In genomic region chrX:6227445-6227820, GRCh38 we compare ENCODE assay signal across 12 cellular contexts. TPM values are rescaled to one million over a fixed set of nuclear protein-coding genes. Genes with fewer than 3 reads are reported as not detected.
DNase-seq lines count a peak whose midpoint lies in the region; ATAC-seq and TF ChIP-seq lines count a peak whose summit lies in the region.
"Had no signal": no experiment of that assay in that cellular context is flagged by ENCODE, and none has a peak within 500 bp of the region (broad histone marks: within the 10 kb centered on the region; RNA-seq: fewer than 3 reads in every experiment).

No MANE protein-coding gene starts in this region.

- no peak for TF ChIP-seq CTCF in SK-N-SH (IDR thresholded peaks at IDR 0.05)
- TF ChIP-seq CTCF in coronary artery (IDR thresholded peaks at IDR 0.05), result no peak
- TF ChIP-seq CTCF in tibial nerve (IDR thresholded peaks at IDR 0.05), result no peak

- peak overlapping the region in 1 of 2 experiments; percentile 47; a peak in 2 of 4 replicates for H3K4me3 ChIP-seq in SK-N-SH (ENCODE audit: low read depth in 2 of 2, low read length in 1 of 2)
- peak overlapping the region; percentile 68 for H3K4me3 ChIP-seq in coronary artery
- H3K4me3 ChIP-seq in tibial nerve, result peak overlapping the region; percentile 29 to 56 (median 43)
- H3K4me3 ChIP-seq: K562 had no signal

- H4K20me1 ChIP-seq in SK-N-SH (ENCODE audit: insufficient read depth), result no peaks in the 10 kb centered on the region

- H3K27ac ChIP-seq in SK-N-SH (ENCODE audit: low read depth in 2 of 2, low read length in 1 of 2) (no peak overlapping the region), coronary artery (peak overlapping the region in 1 of 2 donors; percentile 32), tibial nerve (peak overlapping the region in 2 of 4 donors; percentile 53 to 73)
- H3K27ac ChIP-seq: pancreas had no signal

- DNase-seq in SK-N-SH (peak; percentile 20), coronary artery (ENCODE audit: low spot score) (no peak), naive B cell (no peak), tibial nerve (ENCODE audit: low spot score in 2 of 2) (no peak), EL (no peak), middle frontal gyrus (ENCODE audit: extremely low spot score, low spot score) (no peak)
- no peak for DNase-seq in activated CD8-positive, alpha-beta memory T cell treated with anti-CD3 and anti-CD28 coated beads for 24 hours
- DNase-seq: activated CD4-positive, alpha-beta memory T cell treated with anti-CD3 and anti-CD28 coated beads for 36 hours had no signal

- H2AFZ ChIP-seq in SK-N-SH (ENCODE audit: low read depth), result no peak overlapping the region

- no peak for TF ChIP-seq EP300 in SK-N-SH (IDR thresholded peaks at IDR 0.05; ENCODE audit: borderline replicate concordance in 1 of 2, low read depth in 1 of 2, low read length in 1 of 2)
- no peak for TF ChIP-seq EP300 in tibial nerve (IDR thresholded peaks at IDR 0.05)

- CTCF ChIA-PET in SK-N-SH (lab: Yijun Ruan, JAX), result no interaction called here

- H3K4me2 ChIP-seq in SK-N-SH, result no peak overlapping the region

- peaks cover 4 to 8% of the 10 kb centered on the region in 2 donors for H3K36me3 Mint-ChIP-seq in naive B cell
- H3K36me3 Mint-ChIP-seq: activated CD4-positive, alpha-beta memory T cell treated with anti-CD3 and anti-CD28 coated beads for 36 hours had no signal

- POLR2A ChIA-PET in SK-N-SH (lab: Yijun Ruan, JAX), result no interaction called here

- H3K36me3 ChIP-seq in SK-N-SH (replicated peaks in 1 of 2; ENCODE audit: control insufficient read depth in 1 of 2, insufficient read depth in 2 of 2, low read length in 1 of 2), result no peaks in the 10 kb centered on the region
- H3K36me3 ChIP-seq in tibial nerve, result no peaks in the 10 kb centered on the region
- H3K36me3 ChIP-seq: pancreas had no signal

- H3K4me3 Mint-ChIP-seq in naive B cell, result peak overlapping the region in 7 of 8 donors; percentile 20 to 82 (median 64)
- H3K4me3 Mint-ChIP-seq: activated CD4-positive, alpha-beta memory T cell treated with anti-CD3 and anti-CD28 coated beads for 36 hours had no signal

- H3K27me3 ChIP-seq in SK-N-SH (ENCODE audit: insufficient read depth) (no peaks in the 10 kb centered on the region), tibial nerve (peaks cover 0 to 49% of the 10 kb centered on the region in 2 donors)

- no peaks in the 10 kb centered on the region for H3F3A ChIP-seq in SK-N-SH (replicated peaks; ENCODE audit: insufficient read depth)

- H3K9me3 Mint-ChIP-seq in naive B cell, result peaks cover 0 to 15% (median 3%) of the 10 kb centered on the region in 7 donors
- H3K9me3 Mint-ChIP-seq: activated CD4-positive, alpha-beta memory T cell treated with anti-CD3 and anti-CD28 coated beads for 36 hours had no signal

- H3K79me2 ChIP-seq in SK-N-SH (ENCODE audit: insufficient read depth), result no peaks in the 10 kb centered on the region

- H3K9me3 ChIP-seq in SK-N-SH (no peaks in the 10 kb centered on the region), tibial nerve (no peaks in the 10 kb centered on the region)
- H3K9me3 ChIP-seq: pancreas had no signal

- no peak overlapping the region for H3K9ac ChIP-seq in SK-N-SH

- peaks cover 0 to 14% (median 7%) of the 10 kb centered on the region in 3 donors for H3K4me1 Mint-ChIP-seq in naive B cell

- TF ChIP-seq RAD21 in SK-N-SH (IDR thresholded peaks at IDR 0.05; ENCODE audit: low read length), result no peak

- 14% methylated on average over 25 of the region's 26 CpGs for WGBS in SK-N-SH (ENCODE audit: low lambda C conversion rate)
- WGBS in tibial nerve, 2 donors, result 1 to 3% methylated on average over 5 to 21 of the region's 26 CpGs

- H3K4me1 ChIP-seq in SK-N-SH (ENCODE audit: control insufficient read depth in 1 of 2, insufficient read depth in 2 of 2, low read depth in 1 of 2, low read length in 1 of 2) (no peaks in the 10 kb centered on the region; a peak in 1 of 4 replicates), tibial nerve (peaks cover 0 to 6% (median 0%) of the 10 kb centered on the region in 4 donors)
- H3K4me1 ChIP-seq: pancreas had no signal

- TF ChIP-seq POLR2A in tibial nerve (IDR thresholded peaks at IDR 0.05), result no peak

- H3K9me2 ChIP-seq in SK-N-SH, result no peaks in the 10 kb centered on the region

- ATAC-seq in SK-N-SH treated with all-trans-retinoic acid at 6 μM for 48 hours, result no peak
- ATAC-seq in naive B cell (ENCODE audit: low read depth in 2 of 2), result no peak
- ATAC-seq: K562 had no signal

- H3K27ac Mint-ChIP-seq in naive B cell, result peak overlapping the region in 1 of 6 donors; percentile 22
- H3K27ac Mint-ChIP-seq: activated CD4-positive, alpha-beta memory T cell treated with anti-CD3 and anti-CD28 coated beads for 36 hours had no signal

- H3K27me3 Mint-ChIP-seq in naive B cell, result peaks cover 20 to 51% (median 39%) of the 10 kb centered on the region in 3 donors

TF ChIP-seq in SK-N-SH, 30 proteins besides CTCF, POLR2A, EP300 and RAD21 (continues in another document):
- TF ChIP-seq ELF1 (IDR thresholded peaks at IDR 0.05), result no peak
- no peak for TF ChIP-seq CHD2 (IDR thresholded peaks at IDR 0.05; ENCODE audit: low read length, partially characterized antibody)
- no peak for TF ChIP-seq SIN3A (IDR thresholded peaks at IDR 0.05; ENCODE audit: borderline replicate concordance, low read depth, low read length)
- no peak for TF ChIP-seq FOXJ3 (CRISPR knock-in tag; IDR thresholded peaks at IDR 0.05)
- no peak for TF ChIP-seq GABPA (IDR thresholded peaks at IDR 0.05; ENCODE audit: low read depth)
- TF ChIP-seq, protein P1, sequence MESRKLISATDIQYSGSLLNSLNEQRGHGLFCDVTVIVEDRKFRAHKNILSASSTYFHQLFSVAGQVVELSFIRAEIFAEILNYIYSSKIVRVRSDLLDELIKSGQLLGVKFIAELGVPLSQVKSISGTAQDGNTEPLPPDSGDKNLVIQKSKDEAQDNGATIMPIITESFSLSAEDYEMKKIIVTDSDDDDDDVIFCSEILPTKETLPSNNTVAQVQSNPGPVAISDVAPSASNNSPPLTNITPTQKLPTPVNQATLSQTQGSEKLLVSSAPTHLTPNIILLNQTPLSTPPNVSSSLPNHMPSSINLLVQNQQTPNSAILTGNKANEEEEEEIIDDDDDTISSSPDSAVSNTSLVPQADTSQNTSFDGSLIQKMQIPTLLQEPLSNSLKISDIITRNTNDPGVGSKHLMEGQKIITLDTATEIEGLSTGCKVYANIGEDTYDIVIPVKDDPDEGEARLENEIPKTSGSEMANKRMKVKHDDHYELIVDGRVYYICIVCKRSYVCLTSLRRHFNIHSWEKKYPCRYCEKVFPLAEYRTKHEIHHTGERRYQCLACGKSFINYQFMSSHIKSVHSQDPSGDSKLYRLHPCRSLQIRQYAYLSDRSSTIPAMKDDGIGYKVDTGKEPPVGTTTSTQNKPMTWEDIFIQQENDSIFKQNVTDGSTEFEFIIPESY (IDR thresholded peaks at IDR 0.05; ENCODE audit: borderline replicate concordance, low read depth), result no peak
- no peak for TF ChIP-seq PBX3 (IDR thresholded peaks at IDR 0.05)
- no peak for TF ChIP-seq RCOR1 (IDR thresholded peaks at IDR 0.05; ENCODE audit: low read length)

TF ChIP-seq in SK-N-SH treated with all-trans-retinoic acid at 6 μM for 48 hours, 23 proteins besides CTCF, POLR2A, EP300 and RAD21 (continues in another document):
- TF ChIP-seq BACH2 (CRISPR knock-in tag; IDR thresholded peaks at IDR 0.05; ENCODE audit: borderline replicate concordance) (no peak), OSR1 (CRISPR knock-in tag; IDR thresholded peaks at IDR 0.05) (no peak), SNAI2 (CRISPR knock-in tag; IDR thresholded peaks at IDR 0.05) (no peak), ZNF8 (CRISPR knock-in tag; IDR thresholded peaks at IDR 0.05) (no peak), ARNTL (CRISPR knock-in tag; IDR thresholded peaks at IDR 0.05; ENCODE audit: borderline replicate concordance, low read depth) (no peak), ZFP30 (CRISPR knock-in tag; IDR thresholded peaks at IDR 0.05) (no peak), CSDC2 (CRISPR knock-in tag; IDR thresholded peaks at IDR 0.05) (no peak), TCF4 (CRISPR knock-in tag; IDR thresholded peaks at IDR 0.05; ENCODE audit: borderline replicate concordance) (no peak), CREB5 (CRISPR knock-in tag; IDR thresholded peaks at IDR 0.05; ENCODE audit: low read depth) (no peak), ESRRG (CRISPR knock-in tag; IDR thresholded peaks at IDR 0.05) (no peak), RARB (CRISPR knock-in tag; IDR thresholded peaks at IDR 0.05) (no peak), TOX (CRISPR knock-in tag; IDR thresholded peaks at IDR 0.05; ENCODE audit: borderline replicate concordance) (no peak), PPARA (CRISPR knock-in tag; IDR thresholded peaks at IDR 0.05; ENCODE audit: borderline replicate concordance) (no peak)
- TF ChIP-seq, protein P2, sequence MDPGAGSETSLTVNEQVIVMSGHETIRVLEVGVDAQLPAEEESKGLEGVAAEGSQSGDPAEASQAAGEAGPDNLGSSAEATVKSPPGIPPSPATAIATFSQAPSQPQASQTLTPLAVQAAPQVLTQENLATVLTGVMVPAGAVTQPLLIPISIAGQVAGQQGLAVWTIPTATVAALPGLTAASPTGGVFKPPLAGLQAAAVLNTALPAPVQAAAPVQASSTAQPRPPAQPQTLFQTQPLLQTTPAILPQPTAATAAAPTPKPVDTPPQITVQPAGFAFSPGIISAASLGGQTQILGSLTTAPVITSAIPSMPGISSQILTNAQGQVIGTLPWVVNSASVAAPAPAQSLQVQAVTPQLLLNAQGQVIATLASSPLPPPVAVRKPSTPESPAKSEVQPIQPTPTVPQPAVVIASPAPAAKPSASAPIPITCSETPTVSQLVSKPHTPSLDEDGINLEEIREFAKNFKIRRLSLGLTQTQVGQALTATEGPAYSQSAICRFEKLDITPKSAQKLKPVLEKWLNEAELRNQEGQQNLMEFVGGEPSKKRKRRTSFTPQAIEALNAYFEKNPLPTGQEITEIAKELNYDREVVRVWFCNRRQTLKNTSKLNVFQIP (CRISPR knock-in tag; IDR thresholded peaks at IDR 0.05; ENCODE audit: borderline replicate concordance, low read depth), result no peak

RNA-seq across cellular contexts. Expression of gene NLGN4X, which starts 1.2 kb away (rescaled TPM):
- polyA plus RNA-seq in SK-N-SH (2012; rRNA removed), result 0.05 and 0.31 TPM in 2 replicates
- polyA plus RNA-seq in SK-N-SH (2012; cell fraction: cytosol; rRNA removed), result 0.13 and 0.46 TPM in 2 replicates
- 0.06 and 0.14 TPM in 2 replicates for polyA plus RNA-seq in SK-N-SH (2012; cell fraction: nucleus; rRNA removed)
- polyA plus RNA-seq in naive B cell (ENCODE audit: low read depth in 6 of 6), result under 1 TPM in 1 of 6 donors, not detected in 5; 0.23 TPM
- 10 to 100 TPM in 3 of 4 donors, 1 to 10 TPM in 1; 6.3 to 11.7 (median 10.1) TPM for total RNA-seq in tibial nerve
- total RNA-seq: activated CD4-positive, alpha-beta memory T cell treated with anti-CD3 and anti-CD28 coated beads for 36 hours; RPMI7951 had no signal
- polyA plus RNA-seq: K562 had no signal
